Comparison of ENCODE assay signal across 8 cellular contexts in genomic region chr9:85940832-85941616, GRCh38. TPM values are rescaled to one million over a fixed set of nuclear protein-coding genes. Genes with fewer than 3 reads are reported as not detected.
DNase-seq lines count a peak whose midpoint lies in the region; ATAC-seq and TF ChIP-seq lines count a peak whose summit lies in the region.

Gene NAA35 (plus strand): TSS chr9:85941146. CDS start chr9:85942160, 1,014 bp downstream.

- H3K27ac ChIP-seq in CD4-positive, alpha-beta memory T cell (ENCODE audit: low read depth, low read length): peak within 1 kb of the TSS; percentile 87
- H3K27ac ChIP-seq in ectodermal cell (ENCODE audit: insufficient read depth, low read depth, low read length, poor library complexity, severe bottlenecking) (peak within 1 kb of the TSS; percentile 82), lower lobe of right lung (peak within 1 kb of the TSS; percentile 91)

- no peaks in the 10 kb centered on the region for H3K27me3 Mint-ChIP-seq in CD4-positive, alpha-beta memory T cell

- H3K4me1 Mint-ChIP-seq in CD4-positive, alpha-beta memory T cell: peaks cover 12 to 19% (median 16%) of the 10 kb centered on the region in 4 donors

- H3K4me3 Mint-ChIP-seq in CD4-positive, alpha-beta memory T cell: peak within 1 kb of the TSS; percentile 85 to 95 (median 89)

- TF ChIP-seq CTCF in lower lobe of right lung (IDR thresholded peaks at IDR 0.05): peak; percentile 8

- no peaks in the 10 kb centered on the region for H3K9me3 ChIP-seq in CD4-positive, alpha-beta memory T cell (ENCODE audit: control insufficient read depth in 1 of 2, low read length in 2 of 2)
- H3K9me3 ChIP-seq in ectodermal cell (ENCODE audit: control insufficient read depth, low read length): no peaks in the 10 kb centered on the region
- no peaks in the 10 kb centered on the region for H3K9me3 ChIP-seq in lower lobe of right lung

- CTCF ChIA-PET in CD4-positive, alpha-beta memory T cell (lab: Charles Lee; ENCODE audit: partially characterized antibody): no interaction called here

- intact Hi-C loops in CD4-positive, alpha-beta memory T cell (cut with micrococcal nuclease): loop anchor here (1.0 to 5.0 kb wide), 6 partner anchors 135 to 1961 kb away; partner anchors contain the start of genes GAS1, HNRNPK, ISCA1 and RMI1
- intact Hi-C loops in lower lobe of right lung (cut with DNase I): no loop called here

- peak; percentile 99 for DNase-seq in CD4-positive, alpha-beta memory T cell
- DNase-seq in HS-27A (ENCODE audit: low read depth): peak; percentile 89
- peak; percentile 94 for DNase-seq in NK-92 (lab: John Stamatoyannopoulos, UW; ENCODE audit: unreplicated experiment)
- peak; percentile 98 for DNase-seq in activated CD8-positive, alpha-beta memory T cell treated with anti-CD3 and anti-CD28 coated beads for 1 hour (ENCODE audit: extremely low read depth in 1 of 2, low read depth in 1 of 2)
- DNase-seq in lower lobe of right lung: peak; percentile 98
- DNase-seq in stimulated activated CD4-positive, alpha-beta T cell treated with anti-CD3 and anti-CD28 coated beads, TNF-alpha, amount 100 ng/mL, for 24 hours (ENCODE audit: low read depth in 3 of 3): peak; percentile 98 to 99 (median 98)

- H3K27me3 ChIP-seq in CD4-positive, alpha-beta memory T cell (ENCODE audit: insufficient read depth, low read length): no peaks in the 10 kb centered on the region
- H3K27me3 ChIP-seq in ectodermal cell (ENCODE audit: control insufficient read depth, insufficient read depth, low read length, poor library complexity, severe bottlenecking): no peaks in the 10 kb centered on the region
- H3K27me3 ChIP-seq in lower lobe of right lung (ENCODE audit: low read depth): no peaks in the 10 kb centered on the region

- ATAC-seq in GM19467 (IDR thresholded peaks at IDR 0.05; ENCODE audit: unreplicated experiment): peak; percentile 90
- ATAC-seq in lower lobe of right lung: peak; percentile 98 to 99

- H3K36me3 ChIP-seq in CD4-positive, alpha-beta memory T cell (ENCODE audit: insufficient read depth, low read length): peaks cover 12% of the 10 kb centered on the region
- H3K36me3 ChIP-seq in ectodermal cell (ENCODE audit: control insufficient read depth, insufficient read depth, low read length) (peaks cover 12% of the 10 kb centered on the region), lower lobe of right lung (peaks cover 26% of the 10 kb centered on the region)

- H3K36me3 Mint-ChIP-seq in CD4-positive, alpha-beta memory T cell: peaks cover 3 to 12% of the 10 kb centered on the region in 2 donors

- H3K4me1 ChIP-seq in CD4-positive, alpha-beta memory T cell (ENCODE audit: insufficient read depth, low read length): peaks cover 45% of the 10 kb centered on the region
- peaks cover 3% of the 10 kb centered on the region for H3K4me1 ChIP-seq in ectodermal cell (ENCODE audit: control insufficient read depth, insufficient read depth, low read length)
- H3K4me1 ChIP-seq in lower lobe of right lung: peaks cover 27% of the 10 kb centered on the region

- WGBS in ectodermal cell, 2 experiments: 0% methylated on average over 93 of the region's 93 CpGs

- POLR2A ChIA-PET in CD4-positive, alpha-beta memory T cell (lab: Charles Lee; ENCODE audit: partially characterized antibody): interaction anchor here (0.9 to 3.0 kb wide), 6 partner anchors 200 to 1961 kb away, joined by 3 to 15 read pairs (median 6); partner anchors contain the start of genes AGTPBP1, HNRNPK, ISCA1 and RMI1

- H3K4me3 ChIP-seq in CD4-positive, alpha-beta memory T cell (ENCODE audit: low read length in 2 of 2): peak within 1 kb of the TSS; percentile 43 to 73
- peak within 1 kb of the TSS; percentile 96 for H3K4me3 ChIP-seq in ectodermal cell (ENCODE audit: insufficient read depth, low read depth, low read length)
- H3K4me3 ChIP-seq in lower lobe of right lung: peak within 1 kb of the TSS; percentile 97

- H3K27ac Mint-ChIP-seq in CD4-positive, alpha-beta memory T cell: peak within 1 kb of the TSS in 6 of 7 donors; percentile 91 to 99 (median 96)

- no peaks in the 10 kb centered on the region for H3K9me3 Mint-ChIP-seq in CD4-positive, alpha-beta memory T cell

RNA-seq across cellular contexts. Expression of gene NAA35, which starts in this region (rescaled TPM):
- total RNA-seq in CD4-positive, alpha-beta memory T cell: 10 to 100 TPM; 24.8 to 27.8 TPM
- polyA plus RNA-seq in CD4-positive, alpha-beta memory T cell: 10 to 100 TPM; 14.7 to 15.7 TPM
- 31.0 TPM for polyA plus RNA-seq in ectodermal cell (2013, experiment 1 of 4)
- 35.9 TPM for polyA plus RNA-seq in ectodermal cell (2013, experiment 2 of 4)
- polyA plus RNA-seq in ectodermal cell (2013, experiment 3 of 4): 27.2 TPM
- polyA plus RNA-seq in ectodermal cell (2013, experiment 4 of 4): 26.3 TPM
- 20.3 TPM for total RNA-seq in lower lobe of right lung

Comparison
In these comparisons a context has a peak if more than half of its experiments do, and no peak if none do; other contexts are left out.
1. Peak in every context shown above with its lines: DNase-seq, ATAC-seq, H3K4me3 ChIP-seq and H3K27ac ChIP-seq.